ENCODE assay signal across 8 cellular contexts in the genomic region with DNA sequence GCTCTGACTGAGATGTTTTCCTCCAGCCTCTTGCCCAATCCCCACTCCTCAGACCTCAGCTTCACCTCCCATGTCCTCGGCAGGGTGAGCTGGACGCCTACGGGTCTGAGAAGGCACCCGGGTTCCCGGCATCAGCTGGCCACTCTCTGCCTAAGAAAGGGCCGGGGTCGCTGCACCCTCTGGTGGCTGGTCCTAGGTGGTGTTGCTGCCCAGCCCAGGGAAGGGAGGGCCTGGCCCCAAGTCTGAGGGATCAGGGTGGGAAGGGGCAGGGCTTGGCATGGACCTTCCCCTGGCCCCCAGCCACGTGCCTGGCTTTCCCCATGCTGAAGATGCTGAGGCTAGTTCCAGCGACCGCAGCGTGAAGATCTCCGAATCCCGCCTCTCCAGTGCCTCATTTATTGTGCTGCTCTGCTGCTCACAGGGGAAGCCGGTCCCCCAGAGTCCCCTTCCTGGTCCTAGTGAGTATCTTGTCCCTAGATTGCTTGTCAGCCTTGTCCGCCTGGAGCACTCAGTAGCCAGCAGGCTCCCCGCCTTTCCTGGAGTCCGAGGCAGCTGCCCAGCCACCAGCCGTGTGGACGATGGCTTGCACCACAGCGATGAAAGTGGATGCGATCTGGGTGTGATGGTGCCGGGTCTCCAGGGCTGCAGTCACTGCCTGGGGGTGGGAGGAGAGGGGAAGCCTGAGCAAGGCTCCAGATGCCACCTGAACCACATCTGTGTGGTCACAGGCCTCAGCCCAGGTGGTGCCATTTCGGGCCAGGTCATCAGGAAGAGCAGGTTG. TPM values are rescaled to one million over a fixed set of nuclear protein-coding genes. Genes with fewer than 3 reads are reported as not detected.
DNase-seq lines count a peak whose midpoint lies in the region; ATAC-seq and TF ChIP-seq lines count a peak whose summit lies in the region.

No MANE protein-coding gene starts in this region.

- no peaks in the 10 kb centered on the region for H3K27me3 Mint-ChIP-seq in activated T-cell treated with anti-CD3 and anti-CD28 coated beads, Interleukin-2, amount 50 U/mL, for 72 hours (ENCODE audit: low read depth)
- H3K27me3 Mint-ChIP-seq in nephron progenitor cell (ENCODE audit: low read depth, poor library complexity) = no peaks in the 10 kb centered on the region

- H3K27ac ChIP-seq in OCI-LY7 (ENCODE audit: low read depth, low read length, poor library complexity, severe bottlenecking) (no peak overlapping the region), thoracic aorta (peak overlapping the region; percentile 68 to 89)

- TF ChIP-seq CTCF in OCI-LY7 (conservative IDR thresholded peaks at IDR 0.05; ENCODE audit: low read length) (peak; percentile 78), fibroblast of pulmonary artery (IDR thresholded peaks at IDR 0.05; ENCODE audit: low read length, missing control alignments) (peak; percentile 80), nephron progenitor cell (IDR thresholded peaks at IDR 0.05) (peak; percentile 71), thoracic aorta (IDR thresholded peaks at IDR 0.05) (peak; percentile 90)

- H3K36me3 Mint-ChIP-seq in activated T-cell treated with anti-CD3 and anti-CD28 coated beads, Interleukin-2, amount 50 U/mL, for 72 hours (ENCODE audit: insufficient read depth in 2 of 2) = no peaks in the 10 kb centered on the region
- no peaks in the 10 kb centered on the region for H3K36me3 Mint-ChIP-seq in nephron progenitor cell (ENCODE audit: low read depth)

- H3K4me3 ChIP-seq in OCI-LY7 (ENCODE audit: low read depth, low read length, poor library complexity, severe bottlenecking) = no peak overlapping the region
- peak overlapping the region; percentile 14 for H3K4me3 ChIP-seq in fibroblast of pulmonary artery (replicated peaks; ENCODE audit: low read depth, low read length)
- peak overlapping the region; percentile 20 for H3K4me3 ChIP-seq in thoracic aorta

- H3K36me3 ChIP-seq in OCI-LY7 (ENCODE audit: insufficient read depth, low read length) = no peaks in the 10 kb centered on the region
- H3K36me3 ChIP-seq in thoracic aorta = no peaks in the 10 kb centered on the region

- H4K20me1 ChIP-seq in OCI-LY7 (ENCODE audit: insufficient read depth, low read length) = no peaks in the 10 kb centered on the region

- H3K4me3 Mint-ChIP-seq in activated T-cell treated with anti-CD3 and anti-CD28 coated beads, Interleukin-2, amount 50 U/mL, for 72 hours = no peak overlapping the region
- no peak overlapping the region for H3K4me3 Mint-ChIP-seq in nephron progenitor cell

- no peaks in the 10 kb centered on the region for H3K27me3 ChIP-seq in thoracic aorta (replicated peaks; ENCODE audit: insufficient read depth)

- H3K79me2 ChIP-seq in OCI-LY7 (ENCODE audit: insufficient read depth, low read depth, low read length) = no peaks in the 10 kb centered on the region

- no peak overlapping the region for H2AFZ ChIP-seq in OCI-LY7 (ENCODE audit: low read length)

- H3K4me1 Mint-ChIP-seq in activated T-cell treated with anti-CD3 and anti-CD28 coated beads, Interleukin-2, amount 50 U/mL, for 72 hours (ENCODE audit: low read depth) = peaks cover 14% of the 10 kb centered on the region
- H3K4me1 Mint-ChIP-seq in nephron progenitor cell = peaks cover 22% of the 10 kb centered on the region

- intact Hi-C loops in OCI-LY7 (cut with micrococcal nuclease; ENCODE audit: unreplicated experiment) = loop anchor here (2.0 to 10.0 kb wide), 2 partner anchors 59 to 263 kb away; a partner anchor contains a TSS

- ATAC-seq in activated T-cell treated with anti-CD3 and anti-CD28 coated beads, Interleukin-2, amount 50 U/mL, for 72 hours (replicated peaks in 1 of 2) = peak; percentile 87 to 89
- peak; percentile 96 for ATAC-seq in thoracic aorta (ENCODE audit: insufficient number of reproducible peaks, low FRiP score, low read depth)
- ATAC-seq in HG03457 (IDR thresholded peaks at IDR 0.05; ENCODE audit: unreplicated experiment) = no peak

- no peaks in the 10 kb centered on the region for H3K9me3 Mint-ChIP-seq in activated T-cell treated with anti-CD3 and anti-CD28 coated beads, Interleukin-2, amount 50 U/mL, for 72 hours
- no peaks in the 10 kb centered on the region for H3K9me3 Mint-ChIP-seq in nephron progenitor cell

- POLR2A ChIA-PET in OCI-LY7 (lab: Charles Lee) = no interaction called here

- CTCF ChIA-PET in OCI-LY7 (lab: Charles Lee; ENCODE audit: unreplicated experiment) = interaction anchor here (0.6 to 1.0 kb wide), 4 partner anchors 17 to 659 kb away, joined by 3 to 4 read pairs (median 3); a partner anchor contains a TSS

- BruUV-seq in OCI-LY7 (replicated peaks; lab: Mats Ljungman, UMichigan) = no TSS peak

- H3K4me1 ChIP-seq in OCI-LY7 (ENCODE audit: insufficient read depth, low read length, poor library complexity, severe bottlenecking) = peaks cover 14% of the 10 kb centered on the region
- H3K4me1 ChIP-seq in thoracic aorta (ENCODE audit: control insufficient read depth in 1 of 2, low read depth in 2 of 2) = peaks cover 28 to 45% of the 10 kb centered on the region in 2 donors

- H3K9me3 ChIP-seq in OCI-LY7 (ENCODE audit: low read length) = no peaks in the 10 kb centered on the region
- H3K9me3 ChIP-seq in thoracic aorta = no peaks in the 10 kb centered on the region

- H3K9me2 ChIP-seq in OCI-LY7 (ENCODE audit: insufficient read depth, low read length) = no peaks in the 10 kb centered on the region

- DNase-seq in C1 segment of cervical spinal cord (lab: John Stamatoyannopoulos, UW) (peak in 13 of 14 donors; percentile 26 to 94 (median 71)), H4 (ENCODE audit: low spot score) (peak; percentile 62), OCI-LY7 (ENCODE audit: low spot score) (peak; percentile 64), fibroblast of pulmonary artery (ENCODE audit: low read depth) (peak; percentile 100), nephron progenitor cell (peak; percentile 88), thoracic aorta (ENCODE audit: low spot score) (peak; percentile 87)
- peak; percentile 60 to 65 for DNase-seq in activated T-cell treated with anti-CD3 and anti-CD28 coated beads, Interleukin-2, amount 50 U/mL, for 72 hours

- no peak overlapping the region for H3K27ac Mint-ChIP-seq in activated T-cell treated with anti-CD3 and anti-CD28 coated beads, Interleukin-2, amount 50 U/mL, for 72 hours
- H3K27ac Mint-ChIP-seq in nephron progenitor cell = no peak overlapping the region

- no peak overlapping the region for H3K4me2 ChIP-seq in OCI-LY7 (ENCODE audit: low read length)

RNA-seq across cellular contexts. Expression of a gene that starts 2.9 kb away (rescaled TPM):
- not detected in 2 replicates for total RNA-seq in H4 (2014; rRNA removed; shearing (Covaris generic))
- total RNA-seq in OCI-LY7 (2014; rRNA removed; shearing (Covaris generic)) = 0.06 and 0.10 TPM in 2 replicates
- total RNA-seq in OCI-LY7 (2022) (not detected in 2 replicates), thoracic aorta (100 to 1,000 TPM in 1 of 2 donors, 10 to 100 TPM in 1; 81.3 to 175 TPM)
- under 1 TPM in 1 of 2 donors, not detected in 1; 0.37 TPM for total RNA-seq in activated T-cell treated with anti-CD3 and anti-CD28 coated beads, Interleukin-2, amount 50 U/mL, for 72 hours

RNA-seq across cellular contexts. Expression of a gene that starts 22.9 kb away (rescaled TPM):
- total RNA-seq in H4 (2014; rRNA removed; shearing (Covaris generic)) = 10.8 and 27.0 TPM in 2 replicates
- total RNA-seq in OCI-LY7 (2014; rRNA removed; shearing (Covaris generic)) = 42.4 and 47.0 TPM in 2 replicates
- total RNA-seq in OCI-LY7 (2022) (65.5 and 66.2 TPM in 2 replicates), thoracic aorta (10 to 100 TPM; 49.4 to 50.0 TPM)
- 10 to 100 TPM; 59.4 to 61.8 TPM for total RNA-seq in activated T-cell treated with anti-CD3 and anti-CD28 coated beads, Interleukin-2, amount 50 U/mL, for 72 hours

Comparison
In these comparisons a context has a peak if more than half of its experiments do, and no peak if none do; other contexts are left out.
1. RNA of a gene that starts 2.9 kb away (total RNA-seq): 81.3 to 175 TPM in thoracic aorta; 0.37 TPM in activated T-cell treated with anti-CD3 and anti-CD28 coated beads, Interleukin-2, amount 50 U/mL, for 72 hours, not detected in H4 and 0.06 to 0.10 TPM in OCI-LY7; every median in the first group is over 10 times any median in the second.
2. Peak in every context shown above with its lines, with median percentiles within 50 percentile points of each other: DNase-seq and CTCF ChIP-seq.